ENCODE assay signal across 1 cellular context in the genomic region with DNA sequence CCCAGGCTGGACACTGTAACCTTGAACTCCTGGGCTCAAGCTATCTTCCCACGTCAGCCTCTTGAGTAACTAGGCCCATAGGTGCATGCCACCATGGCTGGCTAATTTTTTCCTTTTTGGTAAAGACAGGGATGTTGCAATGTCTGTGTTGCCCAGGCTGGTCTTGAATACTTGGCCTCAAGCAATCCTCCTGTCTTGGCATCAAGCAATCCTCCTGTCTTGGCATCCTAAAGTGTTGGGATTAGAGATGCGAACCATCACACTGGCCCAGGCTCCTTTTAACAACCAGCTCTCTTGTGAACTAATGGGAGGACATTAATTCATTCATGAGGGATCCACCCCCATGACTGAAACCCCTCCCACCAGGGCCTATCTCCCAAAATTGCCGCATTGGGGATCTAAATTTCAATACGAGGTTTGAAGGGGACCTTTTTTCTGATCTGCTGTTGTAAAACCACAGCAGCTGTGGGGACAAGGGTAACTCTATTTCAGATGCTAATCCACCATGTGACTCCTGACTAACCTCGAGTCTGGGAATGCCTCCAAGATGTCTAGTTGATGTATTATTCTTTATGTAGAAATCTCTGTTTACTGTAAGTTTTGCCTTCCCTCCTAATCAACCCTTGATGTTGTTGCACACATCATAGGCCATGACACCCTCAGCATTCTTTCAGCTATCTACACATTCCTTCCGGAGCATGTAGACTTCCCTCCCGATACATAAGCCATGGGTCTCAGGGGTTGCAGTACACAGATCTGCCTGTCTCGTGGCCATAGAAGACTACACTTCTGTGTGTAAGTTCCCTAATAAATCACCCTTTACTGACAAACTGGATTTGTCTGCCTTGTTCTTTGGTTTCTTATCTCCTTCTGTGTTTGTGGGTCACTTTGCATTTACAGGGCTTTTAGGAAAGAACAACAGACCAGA.
TF ChIP-seq lines count a peak whose summit lies in the region.

No MANE protein-coding gene starts in this region.

TF ChIP-seq in SK-N-SH, 30 proteins besides CTCF, POLR2A, EP300 and RAD21 (continued from another document):
- TF ChIP-seq, protein P1, sequence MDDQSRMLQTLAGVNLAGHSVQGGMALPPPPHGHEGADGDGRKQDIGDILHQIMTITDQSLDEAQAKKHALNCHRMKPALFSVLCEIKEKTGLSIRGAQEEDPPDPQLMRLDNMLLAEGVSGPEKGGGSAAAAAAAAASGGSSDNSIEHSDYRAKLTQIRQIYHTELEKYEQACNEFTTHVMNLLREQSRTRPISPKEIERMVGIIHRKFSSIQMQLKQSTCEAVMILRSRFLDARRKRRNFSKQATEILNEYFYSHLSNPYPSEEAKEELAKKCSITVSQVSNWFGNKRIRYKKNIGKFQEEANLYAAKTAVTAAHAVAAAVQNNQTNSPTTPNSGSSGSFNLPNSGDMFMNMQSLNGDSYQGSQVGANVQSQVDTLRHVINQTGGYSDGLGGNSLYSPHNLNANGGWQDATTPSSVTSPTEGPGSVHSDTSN (IDR thresholded peaks at IDR 0.05) = peak; percentile 98
- TF ChIP-seq RFX5 (IDR thresholded peaks at IDR 0.05; ENCODE audit: low read length) = no peak
- peak; percentile 96 for TF ChIP-seq TCF12 (IDR thresholded peaks at IDR 0.05)
- peak; percentile 67; the same call in 1 of the 2 replicates for TF ChIP-seq TEAD4 (IDR thresholded peaks at IDR 0.05; ENCODE audit: borderline replicate concordance, insufficient read depth)
- peak; percentile 64; the same call in 1 of the 2 replicates for TF ChIP-seq RXRA (IDR thresholded peaks at IDR 0.05; ENCODE audit: borderline replicate concordance, low read depth)
- TF ChIP-seq, protein P2, sequence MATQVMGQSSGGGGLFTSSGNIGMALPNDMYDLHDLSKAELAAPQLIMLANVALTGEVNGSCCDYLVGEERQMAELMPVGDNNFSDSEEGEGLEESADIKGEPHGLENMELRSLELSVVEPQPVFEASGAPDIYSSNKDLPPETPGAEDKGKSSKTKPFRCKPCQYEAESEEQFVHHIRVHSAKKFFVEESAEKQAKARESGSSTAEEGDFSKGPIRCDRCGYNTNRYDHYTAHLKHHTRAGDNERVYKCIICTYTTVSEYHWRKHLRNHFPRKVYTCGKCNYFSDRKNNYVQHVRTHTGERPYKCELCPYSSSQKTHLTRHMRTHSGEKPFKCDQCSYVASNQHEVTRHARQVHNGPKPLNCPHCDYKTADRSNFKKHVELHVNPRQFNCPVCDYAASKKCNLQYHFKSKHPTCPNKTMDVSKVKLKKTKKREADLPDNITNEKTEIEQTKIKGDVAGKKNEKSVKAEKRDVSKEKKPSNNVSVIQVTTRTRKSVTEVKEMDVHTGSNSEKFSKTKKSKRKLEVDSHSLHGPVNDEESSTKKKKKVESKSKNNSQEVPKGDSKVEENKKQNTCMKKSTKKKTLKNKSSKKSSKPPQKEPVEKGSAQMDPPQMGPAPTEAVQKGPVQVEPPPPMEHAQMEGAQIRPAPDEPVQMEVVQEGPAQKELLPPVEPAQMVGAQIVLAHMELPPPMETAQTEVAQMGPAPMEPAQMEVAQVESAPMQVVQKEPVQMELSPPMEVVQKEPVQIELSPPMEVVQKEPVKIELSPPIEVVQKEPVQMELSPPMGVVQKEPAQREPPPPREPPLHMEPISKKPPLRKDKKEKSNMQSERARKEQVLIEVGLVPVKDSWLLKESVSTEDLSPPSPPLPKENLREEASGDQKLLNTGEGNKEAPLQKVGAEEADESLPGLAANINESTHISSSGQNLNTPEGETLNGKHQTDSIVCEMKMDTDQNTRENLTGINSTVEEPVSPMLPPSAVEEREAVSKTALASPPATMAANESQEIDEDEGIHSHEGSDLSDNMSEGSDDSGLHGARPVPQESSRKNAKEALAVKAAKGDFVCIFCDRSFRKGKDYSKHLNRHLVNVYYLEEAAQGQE (IDR thresholded peaks at IDR 0.05; ENCODE audit: low read depth, low read length) = no peak
- peak; percentile 58 for TF ChIP-seq GABPA (IDR thresholded peaks at IDR 0.05; ENCODE audit: low read depth)
- peak; percentile 86 for TF ChIP-seq JUND (IDR thresholded peaks at IDR 0.05)
- peak; percentile 25; the same call in 1 of the 2 replicates for TF ChIP-seq YY1 (IDR thresholded peaks at IDR 0.05; ENCODE audit: low read depth)
- peak; percentile 94 for TF ChIP-seq NFIC (IDR thresholded peaks at IDR 0.05; ENCODE audit: borderline replicate concordance)
- TF ChIP-seq, protein P3, sequence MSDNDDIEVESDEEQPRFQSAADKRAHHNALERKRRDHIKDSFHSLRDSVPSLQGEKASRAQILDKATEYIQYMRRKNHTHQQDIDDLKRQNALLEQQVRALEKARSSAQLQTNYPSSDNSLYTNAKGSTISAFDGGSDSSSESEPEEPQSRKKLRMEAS (IDR thresholded peaks at IDR 0.05; ENCODE audit: low read depth) = peak; percentile 92
- no peak for TF ChIP-seq FOXJ3 (CRISPR knock-in tag; IDR thresholded peaks at IDR 0.05)
- peak; percentile 51; the same call in 1 of the 2 replicates for TF ChIP-seq TAF1 (IDR thresholded peaks at IDR 0.05; ENCODE audit: borderline replicate concordance, low read depth, low read length)
- TF ChIP-seq, protein P4, sequence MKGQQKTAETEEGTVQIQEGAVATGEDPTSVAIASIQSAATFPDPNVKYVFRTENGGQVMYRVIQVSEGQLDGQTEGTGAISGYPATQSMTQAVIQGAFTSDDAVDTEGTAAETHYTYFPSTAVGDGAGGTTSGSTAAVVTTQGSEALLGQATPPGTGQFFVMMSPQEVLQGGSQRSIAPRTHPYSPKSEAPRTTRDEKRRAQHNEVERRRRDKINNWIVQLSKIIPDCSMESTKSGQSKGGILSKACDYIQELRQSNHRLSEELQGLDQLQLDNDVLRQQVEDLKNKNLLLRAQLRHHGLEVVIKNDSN (IDR thresholded peaks at IDR 0.05; ENCODE audit: borderline replicate concordance, low read depth) = peak; percentile 89
- TF ChIP-seq MXI1 (IDR thresholded peaks at IDR 0.05; ENCODE audit: low read depth, low read length) = no peak; the same call in 1 of the 2 replicates
- no peak for TF ChIP-seq GATA2 (CRISPR knock-in tag; IDR thresholded peaks at IDR 0.05)
- TF ChIP-seq, protein P5, sequence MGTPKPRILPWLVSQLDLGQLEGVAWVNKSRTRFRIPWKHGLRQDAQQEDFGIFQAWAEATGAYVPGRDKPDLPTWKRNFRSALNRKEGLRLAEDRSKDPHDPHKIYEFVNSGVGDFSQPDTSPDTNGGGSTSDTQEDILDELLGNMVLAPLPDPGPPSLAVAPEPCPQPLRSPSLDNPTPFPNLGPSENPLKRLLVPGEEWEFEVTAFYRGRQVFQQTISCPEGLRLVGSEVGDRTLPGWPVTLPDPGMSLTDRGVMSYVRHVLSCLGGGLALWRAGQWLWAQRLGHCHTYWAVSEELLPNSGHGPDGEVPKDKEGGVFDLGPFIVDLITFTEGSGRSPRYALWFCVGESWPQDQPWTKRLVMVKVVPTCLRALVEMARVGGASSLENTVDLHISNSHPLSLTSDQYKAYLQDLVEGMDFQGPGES (IDR thresholded peaks at IDR 0.05; ENCODE audit: low read depth, low read length) = no peak
- TF ChIP-seq FOSL2 (IDR thresholded peaks at IDR 0.05; ENCODE audit: borderline replicate concordance, low read depth) = peak; percentile 39; the same call in 1 of the 2 replicates
- no peak for TF ChIP-seq EZH2phosphoT487 (IDR thresholded peaks at IDR 0.05; ENCODE audit: borderline replicate concordance, low read depth)
- TF ChIP-seq ELF1 (IDR thresholded peaks at IDR 0.05) = no peak
